In genomic region chr19:39843919-39844793, GRCh38 we compare ENCODE assay signal across 8 cellular contexts. TPM values are rescaled to one million over a fixed set of nuclear protein-coding genes. Genes with fewer than 3 reads are reported as not detected.
DNase-seq lines count a peak whose midpoint lies in the region; ATAC-seq and TF ChIP-seq lines count a peak whose summit lies in the region.

No MANE protein-coding gene starts in this region.

- H3K36me3 ChIP-seq in HUES6 (ENCODE audit: control insufficient read depth, insufficient read depth, low read length) (peaks cover 23% of the 10 kb centered on the region), endodermal cell (ENCODE audit: control insufficient read depth, insufficient read depth, low read length) (peaks cover 11% of the 10 kb centered on the region)

- TF ChIP-seq CTCF in endodermal cell (conservative IDR thresholded peaks at IDR 0.05) (peak; percentile 79), neural crest cell (conservative IDR thresholded peaks at IDR 0.05) (peak; percentile 79)

- ATAC-seq in HG03469 (IDR thresholded peaks at IDR 0.05; ENCODE audit: unreplicated experiment) (no peak), HG03175 (IDR thresholded peaks at IDR 0.05; ENCODE audit: unreplicated experiment) (no peak)

- H3K9ac ChIP-seq in HUES6 (ENCODE audit: low read length) (peak overlapping the region; percentile 85), endodermal cell (ENCODE audit: extremely low read depth, low read length, poor library complexity, severe bottlenecking) (no peak overlapping the region)

- H3K9me3 Mint-ChIP-seq in endodermal cell (no peaks in the 10 kb centered on the region), neural crest cell (no peaks in the 10 kb centered on the region)

- H3K27ac ChIP-seq in HUES6 (ENCODE audit: low read depth, low read length): no peak overlapping the region
- no peak overlapping the region for H3K27ac ChIP-seq in endodermal cell (ENCODE audit: low read depth, low read length)

- in situ Hi-C loops in SK-MEL-5 (cut with HindIII; ENCODE audit: low pct_unique_long_range_greater_than_20kb, low sequenced_read_pairs): no loop called here

- H3K4me3 ChIP-seq in HUES6 (ENCODE audit: low read depth, low read length): peak overlapping the region; percentile 97
- peak overlapping the region; percentile 95 for H3K4me3 ChIP-seq in endodermal cell (ENCODE audit: low read length)

- H3K4me1 Mint-ChIP-seq in endodermal cell (peaks cover 39% of the 10 kb centered on the region), neural crest cell (peaks cover 41% of the 10 kb centered on the region)

- H3K36me3 Mint-ChIP-seq in endodermal cell (ENCODE audit: low read depth) (peaks cover 11% of the 10 kb centered on the region), neural crest cell (ENCODE audit: low read depth) (peaks cover 3% of the 10 kb centered on the region)

- H3K27me3 ChIP-seq in HUES6 (ENCODE audit: control insufficient read depth, insufficient read depth, low read length): no peaks in the 10 kb centered on the region
- no peaks in the 10 kb centered on the region for H3K27me3 ChIP-seq in endodermal cell (ENCODE audit: control insufficient read depth, insufficient read depth, low read length, poor library complexity, severe bottlenecking)

- H3K27ac Mint-ChIP-seq in endodermal cell (peak overlapping the region; percentile 8), neural crest cell (ENCODE audit: unreplicated experiment) (no peak overlapping the region)

- H3K9me3 ChIP-seq in HUES6 (ENCODE audit: control insufficient read depth, insufficient read depth, low read depth, low read length): no peaks in the 10 kb centered on the region
- no peaks in the 10 kb centered on the region for H3K9me3 ChIP-seq in endodermal cell (ENCODE audit: control insufficient read depth, low read length)

- DNase-seq in NCI-H524 (lab: John Stamatoyannopoulos, UW) (peak; percentile 6 to 65), NCI-H524 treated with DMSO at 0.1 percent for 48 hours (lab: John Stamatoyannopoulos, UW) (no peak), SK-MEL-5 (ENCODE audit: low read depth, low spot score) (peak; percentile 63), endodermal cell (no peak), neural crest cell (ENCODE audit: low read depth, low spot score) (no peak)

- WGBS in endodermal cell (ENCODE audit: insufficient coverage in 1 of 2, insufficient read length in 1 of 2), 2 experiments: 83 to 90% methylated on average over 4 of the region's 4 CpGs

- H3K4me3 Mint-ChIP-seq in endodermal cell: peak overlapping the region; percentile 94
- peak overlapping the region; percentile 81 for H3K4me3 Mint-ChIP-seq in neural crest cell

- H3K4me1 ChIP-seq in HUES6 (ENCODE audit: control insufficient read depth, insufficient read depth, low read length) (peaks cover 32% of the 10 kb centered on the region), endodermal cell (ENCODE audit: control insufficient read depth, insufficient read depth, low read length) (peaks cover 8% of the 10 kb centered on the region)

- H3K27me3 Mint-ChIP-seq in endodermal cell (ENCODE audit: insufficient read depth) (peaks cover 3% of the 10 kb centered on the region), neural crest cell (ENCODE audit: low read depth) (no peaks in the 10 kb centered on the region)

RNA-seq across cellular contexts. Expression of gene FBL, which starts 2.0 kb away (rescaled TPM):
- 188 and 191 TPM in 2 replicates for total RNA-seq in SK-MEL-5 (2014; rRNA removed; shearing (Covaris generic))
- polyA plus RNA-seq in SK-MEL-5 (2015; cell fraction: cytosol; rRNA removed): 207 and 291 TPM in 2 replicates
- 51.7 and 52.7 TPM in 2 replicates for polyA plus RNA-seq in SK-MEL-5 (2015; cell fraction: nucleus; rRNA removed)
- 100 to 1,000 TPM; 356 to 387 TPM for total RNA-seq in endodermal cell
- polyA plus RNA-seq in endodermal cell (2013, experiment 1 of 2): 327 TPM
- polyA plus RNA-seq in endodermal cell (2013, experiment 2 of 2): 284 TPM
- total RNA-seq in neural crest cell: 473 and 489 TPM in 2 replicates

RNA-seq across cellular contexts. Expression of gene DYRK1B, which starts 10.2 kb away (rescaled TPM):
- 7.6 and 9.0 TPM in 2 replicates for total RNA-seq in SK-MEL-5 (2014; rRNA removed; shearing (Covaris generic))
- polyA plus RNA-seq in SK-MEL-5 (2015; cell fraction: cytosol; rRNA removed): 13.7 and 14.0 TPM in 2 replicates
- 5.6 and 32.5 TPM in 2 replicates for polyA plus RNA-seq in SK-MEL-5 (2015; cell fraction: nucleus; rRNA removed)
- 10 to 100 TPM; 21.8 to 37.7 TPM for total RNA-seq in endodermal cell
- polyA plus RNA-seq in endodermal cell (2013, experiment 1 of 2): 32.8 TPM
- 27.3 TPM for polyA plus RNA-seq in endodermal cell (2013, experiment 2 of 2)
- 40.5 and 44.9 TPM in 2 replicates for total RNA-seq in neural crest cell

Comparison
In these comparisons a context has a peak if more than half of its experiments do, and no peak if none do; other contexts are left out.
1. DNase-seq: peak in NCI-H524 (2 of 2) and SK-MEL-5 (single experiment); none in NCI-H524 treated with DMSO at 0.1 percent for 48 hours (single experiment), endodermal cell (single experiment) and neural crest cell (single experiment).